In genomic region chr5:51988561-51988960, GRCh38 we compare ENCODE assay signal across 14 cellular contexts.
DNase-seq lines count a peak whose midpoint lies in the region; ATAC-seq, FAIRE-seq and TF ChIP-seq lines count a peak whose summit lies in the region.
"Had no signal": no experiment of that assay in that cellular context is flagged by ENCODE, and none has a peak within 500 bp of the region (broad histone marks: within the 10 kb centered on the region; RNA-seq: fewer than 3 reads in every experiment).

No MANE protein-coding gene starts in this region.

- no peaks in the 10 kb centered on the region for H3K79me2 ChIP-seq in HepG2 (ENCODE audit: insufficient read depth, low read length)

- no peaks in the 10 kb centered on the region for H4K20me1 ChIP-seq in HepG2 (ENCODE audit: insufficient read depth, low read length)
- H4K20me1 ChIP-seq: BLaER1 treated with 17β-estradiol and CSF1 and Interleukin-3, amounts not matched to agents 10 nM and 100 nM had no signal

- H3K4me3 Mint-ChIP-seq in glutamatergic neuron (ENCODE audit: unreplicated experiment): no peak overlapping the region
- H3K4me3 Mint-ChIP-seq in activated CD4-positive, alpha-beta T cell treated with anti-CD3 and anti-CD28 coated beads, Interleukin-2, amount 10 ng/mL, durations not matched to agents 7 days and 5 days: no peak overlapping the region
- H3K4me3 Mint-ChIP-seq: CD4-positive, CD25-positive, alpha-beta regulatory T cell had no signal

- peaks cover 2% of the 10 kb centered on the region for H3K27me3 Mint-ChIP-seq in glutamatergic neuron (ENCODE audit: unreplicated experiment)
- no peaks in the 10 kb centered on the region for H3K27me3 Mint-ChIP-seq in activated CD4-positive, alpha-beta T cell treated with anti-CD3 and anti-CD28 coated beads, Interleukin-2, amount 10 ng/mL, durations not matched to agents 7 days and 5 days
- H3K27me3 Mint-ChIP-seq: CD4-positive, CD25-positive, alpha-beta regulatory T cell had no signal

- intact Hi-C loops in HepG2 (cut with micrococcal nuclease; ENCODE audit: unreplicated experiment): no loop called here

- no peak for TF ChIP-seq RAD21 in HepG2 (CRISPR knock-in tag; IDR thresholded peaks at IDR 0.05)

- DNase-seq in NCI-H748 (lab: John Stamatoyannopoulos, UW; ENCODE audit: unreplicated experiment) (peak; percentile 35), NCI-H748 treated with DMSO at 0.1 percent for 48 hours (lab: John Stamatoyannopoulos, UW) (no peak), NCI-H82 (lab: John Stamatoyannopoulos, UW) (peak; percentile 75), glutamatergic neuron (no peak), germinal center (ENCODE audit: low spot score) (no peak), HepG2 (ENCODE audit: low spot score) (no peak)
- no peak for DNase-seq in central memory CD4-positive, alpha-beta T cell
- DNase-seq in activated CD4-positive, alpha-beta T cell treated with anti-CD3 and anti-CD28 coated beads, Interleukin-2, amount 10 ng/mL, durations not matched to agents 7 days and 5 days: no peak
- DNase-seq: 8988T; AML-193; CD4-positive, CD25-positive, alpha-beta regulatory T cell; DMS53; GF-D8 had no signal

- H3K9me3 Mint-ChIP-seq in glutamatergic neuron (ENCODE audit: unreplicated experiment): peaks cover 7% of the 10 kb centered on the region
- H3K9me3 Mint-ChIP-seq in activated CD4-positive, alpha-beta T cell treated with anti-CD3 and anti-CD28 coated beads, Interleukin-2, amount 10 ng/mL, durations not matched to agents 7 days and 5 days: no peaks in the 10 kb centered on the region

- peak overlapping the region; percentile 82 for H3K27ac Mint-ChIP-seq in glutamatergic neuron (ENCODE audit: unreplicated experiment)
- no peak overlapping the region for H3K27ac Mint-ChIP-seq in activated CD4-positive, alpha-beta T cell treated with anti-CD3 and anti-CD28 coated beads, Interleukin-2, amount 10 ng/mL, durations not matched to agents 7 days and 5 days
- H3K27ac Mint-ChIP-seq: CD4-positive, CD25-positive, alpha-beta regulatory T cell had no signal

- no TSS peak for BruUV-seq in HepG2 (replicated peaks; lab: Mats Ljungman, UMichigan)

- TF ChIP-seq EP300 in HepG2 (IDR thresholded peaks at IDR 0.05; ENCODE audit: low read depth in 2 of 2, low read length in 2 of 2) (no peak), HepG2 (CRISPR knock-in tag; IDR thresholded peaks at IDR 0.05; ENCODE audit: borderline replicate concordance) (no peak)

- H3K27me3 ChIP-seq in HepG2 (ENCODE audit: control insufficient read depth in 1 of 2, insufficient read depth in 2 of 2, low read length in 2 of 2): no peaks in the 10 kb centered on the region; a peak in 1 of 5 replicates
- H3K27me3 ChIP-seq: BLaER1 treated with 17β-estradiol and CSF1 and Interleukin-3, amounts not matched to agents 10 nM and 100 nM had no signal

- H3K36me3 Mint-ChIP-seq in glutamatergic neuron (ENCODE audit: unreplicated experiment): no peaks in the 10 kb centered on the region
- H3K36me3 Mint-ChIP-seq in activated CD4-positive, alpha-beta T cell treated with anti-CD3 and anti-CD28 coated beads, Interleukin-2, amount 10 ng/mL, durations not matched to agents 7 days and 5 days (ENCODE audit: low read depth): no peaks in the 10 kb centered on the region
- H3K36me3 Mint-ChIP-seq: CD4-positive, CD25-positive, alpha-beta regulatory T cell had no signal

- H3K9ac ChIP-seq in HepG2 (ENCODE audit: insufficient read depth, low read depth, low read length): no peak overlapping the region
- H3K9ac ChIP-seq: BLaER1 treated with 17β-estradiol and CSF1 and Interleukin-3, amounts not matched to agents 10 nM and 100 nM had no signal

- POLR2A ChIA-PET in HepG2 (lab: Yijun Ruan, JAX): no interaction called here
- POLR2A ChIA-PET in activated CD4-positive, alpha-beta T cell treated with anti-CD3 and anti-CD28 coated beads, Interleukin-2, amount 10 ng/mL, durations not matched to agents 7 days and 5 days (lab: Charles Lee): no interaction called here

- no peak overlapping the region for H3K4me3 ChIP-seq in HepG2 (replicated peaks in 1 of 3; ENCODE audit: insufficient read depth in 1 of 3, low read depth in 2 of 3, low read length in 3 of 3)
- H3K4me3 ChIP-seq: BLaER1 treated with 17β-estradiol and CSF1 and Interleukin-3, amounts not matched to agents 10 nM and 100 nM had no signal

- TF ChIP-seq CTCF in glutamatergic neuron (IDR thresholded peaks at IDR 0.05; ENCODE audit: partially characterized antibody, unreplicated experiment) (no peak), HepG2 (CRISPR knock-in tag; IDR thresholded peaks at IDR 0.05) (no peak)

- no peaks in the 10 kb centered on the region for H3K9me3 ChIP-seq in HepG2 (ENCODE audit: low read length)
- H3K9me3 ChIP-seq: BLaER1 treated with 17β-estradiol and CSF1 and Interleukin-3, amounts not matched to agents 10 nM and 100 nM had no signal

- no peak for TF ChIP-seq POLR2A in HepG2 (IDR thresholded peaks at IDR 0.05; ENCODE audit: insufficient read depth in 1 of 2, low read depth in 2 of 2, low read length in 2 of 2)

- WGBS in HepG2 (ENCODE audit: low lambda C conversion rate): 0% methylated on average over 5 of the region's 5 CpGs

- no peak overlapping the region for H3K4me2 ChIP-seq in HepG2 (ENCODE audit: low read depth, low read length)

- ATAC-seq in HepG2: no peak

- peaks cover 21% of the 10 kb centered on the region for H3K4me1 Mint-ChIP-seq in glutamatergic neuron (ENCODE audit: low read depth, unreplicated experiment)
- no peaks in the 10 kb centered on the region for H3K4me1 Mint-ChIP-seq in activated CD4-positive, alpha-beta T cell treated with anti-CD3 and anti-CD28 coated beads, Interleukin-2, amount 10 ng/mL, durations not matched to agents 7 days and 5 days
- H3K4me1 Mint-ChIP-seq: CD4-positive, CD25-positive, alpha-beta regulatory T cell had no signal

- no peaks in the 10 kb centered on the region for H3K36me3 ChIP-seq in HepG2 (replicated peaks in 1 of 2; ENCODE audit: control insufficient read depth in 1 of 2, insufficient read depth in 2 of 2, low read length in 2 of 2)
- H3K36me3 ChIP-seq: BLaER1 treated with 17β-estradiol and CSF1 and Interleukin-3, amounts not matched to agents 10 nM and 100 nM had no signal

- no peaks in the 10 kb centered on the region for H3K4me1 ChIP-seq in HepG2 (ENCODE audit: insufficient read depth, low read length)

- CTCF ChIA-PET in HepG2 (lab: Yijun Ruan, JAX; ENCODE audit: low intra/inter-chr PET ratio, low total read pairs): no interaction called here
- CTCF ChIA-PET in activated CD4-positive, alpha-beta T cell treated with anti-CD3 and anti-CD28 coated beads, Interleukin-2, amount 10 ng/mL, durations not matched to agents 7 days and 5 days (lab: Charles Lee): no interaction called here

- H3K27ac ChIP-seq in HepG2 (ENCODE audit: extremely low read length, insufficient read depth, low read length): no peak overlapping the region
- H3K27ac ChIP-seq: BLaER1 treated with 17β-estradiol and CSF1 and Interleukin-3, amounts not matched to agents 10 nM and 100 nM had no signal

- H2AFZ ChIP-seq in HepG2 (ENCODE audit: low read length): no peak overlapping the region

- no peak for FAIRE-seq in HepG2 (lab: Jason Lieb, UNC)

- in situ Hi-C loops in HepG2 (cut with HindIII; ENCODE audit: extremely low pct_ligation_motif_present, low pct_unique_long_range_greater_than_20kb): no loop called here

TF ChIP-seq in HepG2, 621 proteins besides CTCF, POLR2A, EP300 and RAD21:
- no peak for TF ChIP-seq HDAC2 (CRISPR knock-in tag; IDR thresholded peaks at IDR 0.05)
- TF ChIP-seq ARNT2 (CRISPR knock-in tag; IDR thresholded peaks at IDR 0.05; ENCODE audit: low read depth): no peak

Comparison
In these comparisons a context has a peak if more than half of its experiments do, and no peak if none do; other contexts are left out.
1. DNase-seq: peak in NCI-H748 (single experiment) and NCI-H82 (single experiment); none in NCI-H748 treated with DMSO at 0.1 percent for 48 hours (single experiment), glutamatergic neuron (single experiment), germinal center (single experiment), central memory CD4-positive, alpha-beta T cell (single experiment), HepG2 (single experiment) and activated CD4-positive, alpha-beta T cell treated with anti-CD3 and anti-CD28 coated beads, Interleukin-2, amount 10 ng/mL, durations not matched to agents 7 days and 5 days (single experiment).